8 cellular contexts compared by ENCODE assay signal in the genomic region with DNA sequence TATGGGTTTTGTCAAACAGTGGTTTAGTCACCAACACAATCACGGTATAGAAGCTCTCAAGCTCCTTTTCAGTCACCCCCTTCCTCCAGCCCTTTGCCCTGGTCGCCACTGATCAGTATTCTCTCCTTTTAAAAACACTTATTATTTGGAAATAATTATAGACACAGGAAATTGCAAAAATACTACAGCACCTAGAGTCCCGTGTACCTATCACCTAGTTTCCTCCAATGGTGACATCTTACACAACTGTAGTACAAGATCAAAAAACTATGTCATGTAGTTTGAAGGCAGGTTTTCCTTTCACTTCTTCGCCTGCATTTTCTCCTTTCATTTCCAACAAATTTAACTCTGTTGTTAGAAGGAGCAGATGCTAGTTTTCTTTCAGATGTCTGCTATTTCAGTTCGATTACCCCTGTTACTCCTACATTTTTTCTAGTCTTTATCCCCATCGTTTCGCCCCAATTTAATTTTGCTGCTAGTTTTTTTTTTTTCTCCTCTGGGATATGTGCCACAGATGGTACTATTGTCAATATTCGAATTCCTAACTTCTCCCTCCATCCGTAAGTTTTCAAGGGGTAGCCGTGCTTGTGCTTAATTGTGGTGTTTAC. TPM values are rescaled to one million over a fixed set of nuclear protein-coding genes. Genes with fewer than 3 reads are reported as not detected.
A peak's percentile ranks its signal among the peaks of the same experiment; 100 is the strongest.
DNase-seq lines count a peak whose midpoint lies in the region; ATAC-seq and TF ChIP-seq lines count a peak whose summit lies in the region.

No MANE protein-coding gene starts in this region.

- ATAC-seq in GM21529 (IDR thresholded peaks at IDR 0.05; ENCODE audit: unreplicated experiment), result peak; percentile 20
- ATAC-seq in left lobe of liver, result peak; percentile 29

- H3K27me3 ChIP-seq in OCI-LY1 (ENCODE audit: insufficient read depth, low read length), result no peaks in the 10 kb centered on the region
- no peaks in the 10 kb centered on the region for H3K27me3 ChIP-seq in breast epithelium
- H3K27me3 ChIP-seq in stomach smooth muscle (ENCODE audit: control insufficient read depth in 1 of 2, insufficient read depth in 2 of 2, low read length in 2 of 2), result no peaks in the 10 kb centered on the region

- H3K27ac ChIP-seq in OCI-LY1 (ENCODE audit: low read depth, low read length, poor library complexity, severe bottlenecking) (peak overlapping the region; percentile 44), breast epithelium (peak overlapping the region; percentile 99 to 100), stomach smooth muscle (ENCODE audit: low read length) (peak overlapping the region; percentile 95)

- no peaks in the 10 kb centered on the region for H3F3A ChIP-seq in OCI-LY1 (ENCODE audit: insufficient read depth, low read length)

- H3K9ac ChIP-seq in OCI-LY1 (ENCODE audit: low read length), result peak overlapping the region; percentile 89
- peak overlapping the region; percentile 95 to 98 for H3K9ac ChIP-seq in stomach smooth muscle (ENCODE audit: low read length in 2 of 2)

- no peaks in the 10 kb centered on the region for H3K9me2 ChIP-seq in OCI-LY1 (ENCODE audit: low read depth, low read length)

- no peak for TF ChIP-seq POLR2A in breast epithelium (IDR thresholded peaks at IDR 0.05)

- no peaks in the 10 kb centered on the region for H4K20me1 ChIP-seq in OCI-LY1 (ENCODE audit: insufficient read depth, low read length)

- intact Hi-C loops in breast epithelium (cut with DNase I; ENCODE audit: low total_unique reads), result loop anchor here (5.0 kb wide), 1 partner anchor 219 kb away; the partner anchor contains the start of gene SSBP2

- H3K79me2 ChIP-seq in OCI-LY1 (ENCODE audit: insufficient read depth, low read length), result no peaks in the 10 kb centered on the region

- peak overlapping the region; percentile 94 for H3K4me2 ChIP-seq in OCI-LY1 (ENCODE audit: low read length)

- H3K9me3 ChIP-seq in OCI-LY1 (ENCODE audit: low read length) (no peaks in the 10 kb centered on the region), breast epithelium (no peaks in the 10 kb centered on the region), stomach smooth muscle (ENCODE audit: control insufficient read depth in 2 of 2, low read length in 2 of 2) (no peaks in the 10 kb centered on the region)

- TF ChIP-seq CTCF in OCI-LY1 (IDR thresholded peaks at IDR 0.05; ENCODE audit: low read length) (no peak), breast epithelium (IDR thresholded peaks at IDR 0.05) (no peak)

- H3K4me3 ChIP-seq in OCI-LY1 (ENCODE audit: low read depth, low read length, poor library complexity, severe bottlenecking) (peak overlapping the region; percentile 83), breast epithelium (peak overlapping the region; percentile 68 to 77 (median 74)), stomach smooth muscle (ENCODE audit: low read length in 2 of 2) (peak overlapping the region; percentile 87 to 98)

- in situ Hi-C loops in Caki2 (cut with HindIII; ENCODE audit: low pct_unique_long_range_greater_than_20kb, low sequenced_read_pairs), result no loop called here

- peaks cover 24% of the 10 kb centered on the region for H3K4me1 ChIP-seq in OCI-LY1 (ENCODE audit: insufficient read depth, low read length, severe bottlenecking)
- H3K4me1 ChIP-seq in breast epithelium, result no peaks in the 10 kb centered on the region
- H3K4me1 ChIP-seq in stomach smooth muscle (ENCODE audit: control insufficient read depth, insufficient read depth, low read length), result no peaks in the 10 kb centered on the region

- H3K36me3 ChIP-seq in OCI-LY1 (ENCODE audit: insufficient read depth, low read length) (no peaks in the 10 kb centered on the region), breast epithelium (no peaks in the 10 kb centered on the region), stomach smooth muscle (ENCODE audit: control insufficient read depth in 2 of 2, insufficient read depth in 2 of 2, low read length in 2 of 2) (no peaks in the 10 kb centered on the region)

- H2AFZ ChIP-seq in OCI-LY1 (ENCODE audit: low read length), result peak overlapping the region; percentile 91

- peak; percentile 43 for DNase-seq in Caki2 (ENCODE audit: low read depth)
- no peak for DNase-seq in breast epithelium (ENCODE audit: low spot score in 2 of 2)
- DNase-seq in left lobe of liver (ENCODE audit: low spot score), result no peak
- DNase-seq in cortex of kidney (lab: John Stamatoyannopoulos, UW), result no peak
- no peak for DNase-seq in NCI-H524 treated with DMSO at 0.1 percent for 48 hours (lab: John Stamatoyannopoulos, UW)

RNA-seq across cellular contexts. Expression of gene ATG10, which starts 0.6 kb away (rescaled TPM):
- 26.8 TPM in 2 replicates for total RNA-seq in Caki2 (2014; rRNA removed; shearing (Covaris generic); ENCODE audit: low replicate concordance)
- total RNA-seq in breast epithelium (1 to 10 TPM; 5.2 to 9.2 (median 6.6) TPM), left lobe of liver (4.3 TPM)

Comparison
In these comparisons a context has a peak if more than half of its experiments do, and no peak if none do; other contexts are left out.
1. H3K27ac ChIP-seq: peak in every context shown above with its lines; median percentile 100 in breast epithelium; 95 in stomach smooth muscle; 44 in OCI-LY1.